ENCODE assay signal across 19 cellular contexts in genomic region chr7:119964065-119964464, GRCh38.
DNase-seq lines count a peak whose midpoint lies in the region; ATAC-seq, FAIRE-seq and TF ChIP-seq lines count a peak whose summit lies in the region.
"Had no signal": no experiment of that assay in that cellular context is flagged by ENCODE, and none has a peak within 500 bp of the region (broad histone marks: within the 10 kb centered on the region; RNA-seq: fewer than 3 reads in every experiment).

No MANE protein-coding gene starts in this region.

- no peak for TF ChIP-seq POLR2A in K562 (conservative IDR thresholded peaks at IDR 0.05)

- no peak for TF ChIP-seq RAD21 in K562 (CRISPR knock-in tag; conservative IDR thresholded peaks at IDR 0.05 in 1 of 2, IDR thresholded peaks at IDR 0.05 in 1 of 2)

- no peaks in the 10 kb centered on the region for H4K20me1 ChIP-seq in K562 (replicated peaks; ENCODE audit: control insufficient read depth, insufficient read depth, low read length)

- H3K27ac Mint-ChIP-seq in neural crest cell (ENCODE audit: unreplicated experiment): peak overlapping the region; percentile 22
- no peak overlapping the region for H3K27ac Mint-ChIP-seq in stimulated activated effector memory CD8-positive, alpha-beta T cell treated with anti-CD3 and anti-CD28 coated beads, Interleukin-12 subunit alpha, Interleukin-12 subunit beta, amount 100 ng/mL, for 72 hours
- H3K27ac Mint-ChIP-seq: CD14-positive monocyte; CD8-positive, alpha-beta T cell; GM23338; IgD-negative memory B cell had no signal

- no peak for FAIRE-seq in K562 (lab: Jason Lieb, UNC)
- FAIRE-seq: GM12892, GM19239 had no signal

- H3K4me1 ChIP-seq in cardiac muscle cell (ENCODE audit: low read depth) (peaks cover 8% of the 10 kb centered on the region), K562 (replicated peaks in 1 of 2; ENCODE audit: control insufficient read depth in 2 of 2, insufficient read depth in 2 of 2, low read length in 2 of 2) (peaks cover 0 to 15% of the 10 kb centered on the region in 2 experiments; a peak in 2 of 5 replicates)

- in situ Hi-C loops in K562 (cut with MboI): no loop called here

- no peaks in the 10 kb centered on the region for H3K9me1 ChIP-seq in K562 (ENCODE audit: control insufficient read depth, insufficient read depth, low read length)

- H3K36me3 ChIP-seq in cardiac muscle cell: no peaks in the 10 kb centered on the region
- H3K36me3 ChIP-seq in K562 (ENCODE audit: control insufficient read depth, insufficient read depth, low read length): no peaks in the 10 kb centered on the region

- H3K4me1 Mint-ChIP-seq in neural crest cell: peaks cover 15% of the 10 kb centered on the region
- no peaks in the 10 kb centered on the region for H3K4me1 Mint-ChIP-seq in stimulated activated effector memory CD8-positive, alpha-beta T cell treated with anti-CD3 and anti-CD28 coated beads, Interleukin-12 subunit alpha, Interleukin-12 subunit beta, amount 100 ng/mL, for 72 hours
- H3K4me1 Mint-ChIP-seq: CD14-positive monocyte, IgD-negative memory B cell had no signal

- peak overlapping the region; percentile 20 for H3K27ac ChIP-seq in cardiac muscle cell
- H3K27ac ChIP-seq in K562 (ENCODE audit: extremely low read depth, low read depth, low read length): peak overlapping the region; percentile 67
- H3K27ac ChIP-seq: 22Rv1 had no signal

- POLR2A ChIA-PET in K562 (lab: Yijun Ruan, JAX): interaction anchor here (1.0 kb wide), 1 partner anchor 8 kb away, joined by 4 read pairs; no protein-coding TSS in a partner anchor

- no TSS peak for BruUV-seq in K562 (replicated peaks; lab: Mats Ljungman, UMichigan)

- no peak for TF ChIP-seq EP300 in K562 (IDR thresholded peaks at IDR 0.05; ENCODE audit: low read length)

- no peaks in the 10 kb centered on the region for H3K79me2 ChIP-seq in K562 (ENCODE audit: control insufficient read depth, insufficient read depth, low read length)

- no peaks in the 10 kb centered on the region for H3K9me3 Mint-ChIP-seq in neural crest cell
- peaks cover 6% of the 10 kb centered on the region for H3K9me3 Mint-ChIP-seq in stimulated activated effector memory CD8-positive, alpha-beta T cell treated with anti-CD3 and anti-CD28 coated beads, Interleukin-12 subunit alpha, Interleukin-12 subunit beta, amount 100 ng/mL, for 72 hours
- H3K9me3 Mint-ChIP-seq: GM23338, IgD-negative memory B cell had no signal

- H3K9me3 ChIP-seq in cardiac muscle cell (ENCODE audit: low read depth) (no peaks in the 10 kb centered on the region), K562 (replicated peaks; ENCODE audit: control insufficient read depth, insufficient read depth, low read depth, low read length) (no peaks in the 10 kb centered on the region; the same call in 1 of the 2 replicates)

- CTCF ChIA-PET in K562 (lab: Yijun Ruan, JAX; ENCODE audit: low intra/inter-chr PET ratio): no interaction called here

- no peak overlapping the region for H3K4me2 ChIP-seq in K562 (ENCODE audit: insufficient read depth, low read length)
- H3K4me2 ChIP-seq: GM23338 had no signal

- H3K4me3 ChIP-seq in cardiac muscle cell (no peak overlapping the region), K562 (no peak overlapping the region)
- H3K4me3 ChIP-seq: GM23338 had no signal

- peak overlapping the region; percentile 78 for H2AFZ ChIP-seq in K562 (ENCODE audit: low read depth, low read length)

- DNase-seq in cardiac muscle cell (ENCODE audit: low read depth in 1 of 2, low spot score in 1 of 2): no peak
- DNase-seq in Right ventricle myocardium superior: no peak
- no peak for DNase-seq in K562 (ENCODE audit: extremely low read depth in 1 of 4, low spot score in 3 of 4)
- no peak for DNase-seq in neural crest cell (ENCODE audit: low read depth, low spot score)
- no peak for DNase-seq in sciatic nerve (ENCODE audit: low spot score)
- DNase-seq in stimulated activated effector memory CD8-positive, alpha-beta T cell treated with anti-CD3 and anti-CD28 coated beads, Interleukin-12 subunit alpha, Interleukin-12 subunit beta, amount 100 ng/mL, for 72 hours (ENCODE audit: low spot score in 2 of 2): no peak
- no peak for DNase-seq in stimulated activated CD4-positive, alpha-beta T cell treated with anti-CD3 and anti-CD28 coated beads, Interleukin-15, amount 100 ng/mL, for 24 hours
- DNase-seq: CD8-positive, alpha-beta T cell; COR-L47; DND-41; GDM1; H7 had no signal

- H3K27me3 ChIP-seq in cardiac muscle cell (no peaks in the 10 kb centered on the region), K562 (ENCODE audit: control insufficient read depth in 2 of 2, insufficient read depth in 2 of 2, low read length in 2 of 2) (no peaks in the 10 kb centered on the region)

- H3K9ac ChIP-seq in K562 (ENCODE audit: insufficient read depth in 1 of 2, low read depth in 2 of 2, low read length in 2 of 2): peak overlapping the region in 1 of 2 experiments; percentile 26; a peak in 2 of 4 replicates

- intact Hi-C loops in Right ventricle myocardium superior (cut with DNase I): no loop called here
- intact Hi-C loops in K562 (cut with micrococcal nuclease): no loop called here
- intact Hi-C loops in sciatic nerve (cut with DNase I): no loop called here

- no peaks in the 10 kb centered on the region for H3K36me3 Mint-ChIP-seq in neural crest cell (ENCODE audit: low read depth)
- H3K36me3 Mint-ChIP-seq in stimulated activated effector memory CD8-positive, alpha-beta T cell treated with anti-CD3 and anti-CD28 coated beads, Interleukin-12 subunit alpha, Interleukin-12 subunit beta, amount 100 ng/mL, for 72 hours: no peaks in the 10 kb centered on the region
- H3K36me3 Mint-ChIP-seq: CD14-positive monocyte; CD8-positive, alpha-beta T cell; IgD-negative memory B cell had no signal

- ATAC-seq in Right ventricle myocardium superior (ENCODE audit: poor library complexity): no peak
- ATAC-seq in K562: peak; percentile 21
- ATAC-seq in GM21786 (IDR thresholded peaks at IDR 0.05; ENCODE audit: unreplicated experiment): no peak
- ATAC-seq in sciatic nerve: no peak
- ATAC-seq in stimulated activated effector memory CD8-positive, alpha-beta T cell treated with anti-CD3 and anti-CD28 coated beads, Interleukin-12 subunit alpha, Interleukin-12 subunit beta, amount 100 ng/mL, for 72 hours: no peak
- ATAC-seq: CD8-positive, alpha-beta T cell; GM23338 had no signal

- no peaks in the 10 kb centered on the region for H3K27me3 Mint-ChIP-seq in neural crest cell (ENCODE audit: low read depth)
- H3K27me3 Mint-ChIP-seq: IgD-negative memory B cell had no signal

- H3K4me3 Mint-ChIP-seq in neural crest cell: no peak overlapping the region
- no peak overlapping the region for H3K4me3 Mint-ChIP-seq in stimulated activated effector memory CD8-positive, alpha-beta T cell treated with anti-CD3 and anti-CD28 coated beads, Interleukin-12 subunit alpha, Interleukin-12 subunit beta, amount 100 ng/mL, for 72 hours
- H3K4me3 Mint-ChIP-seq: CD14-positive monocyte; CD8-positive, alpha-beta T cell; GM23338; IgD-negative memory B cell had no signal

- TF ChIP-seq CTCF in cardiac muscle cell (IDR thresholded peaks at IDR 0.05; ENCODE audit: low read depth, low read length): no peak
- TF ChIP-seq CTCF in K562 (IDR thresholded peaks at IDR 0.05 in 2 of 3, conservative IDR thresholded peaks at IDR 0.05 in 1 of 3; ENCODE audit: insufficient read depth in 2 of 3, low read depth in 1 of 3, low read length in 3 of 3): no peak
- TF ChIP-seq CTCF in neural crest cell (conservative IDR thresholded peaks at IDR 0.05): no peak

TF ChIP-seq in K562, 482 proteins besides CTCF, POLR2A, EP300 and RAD21:
- TF ChIP-seq CEBPB (tag; IDR thresholded peaks at IDR 0.05): peak; percentile 72
- TF ChIP-seq CEBPG (CRISPR knock-in tag; IDR thresholded peaks at IDR 0.05): no peak
- TF ChIP-seq CEBPG (tag; conservative IDR thresholded peaks at IDR 0.05 in 1 of 2, IDR thresholded peaks at IDR 0.05 in 1 of 2): peak in 1 of 2 experiments; percentile 62; a peak in 3 of 4 replicates
- TF ChIP-seq, protein P1, sequence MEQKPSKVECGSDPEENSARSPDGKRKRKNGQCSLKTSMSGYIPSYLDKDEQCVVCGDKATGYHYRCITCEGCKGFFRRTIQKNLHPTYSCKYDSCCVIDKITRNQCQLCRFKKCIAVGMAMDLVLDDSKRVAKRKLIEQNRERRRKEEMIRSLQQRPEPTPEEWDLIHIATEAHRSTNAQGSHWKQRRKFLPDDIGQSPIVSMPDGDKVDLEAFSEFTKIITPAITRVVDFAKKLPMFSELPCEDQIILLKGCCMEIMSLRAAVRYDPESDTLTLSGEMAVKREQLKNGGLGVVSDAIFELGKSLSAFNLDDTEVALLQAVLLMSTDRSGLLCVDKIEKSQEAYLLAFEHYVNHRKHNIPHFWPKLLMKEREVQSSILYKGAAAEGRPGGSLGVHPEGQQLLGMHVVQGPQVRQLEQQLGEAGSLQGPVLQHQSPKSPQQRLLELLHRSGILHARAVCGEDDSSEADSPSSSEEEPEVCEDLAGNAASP (IDR thresholded peaks at IDR 0.05): no peak
